ENCODE assay signal across 2 cellular contexts in genomic region chr1:6623269-6623965, GRCh38.
A peak's percentile ranks its signal among the peaks of the same experiment; 100 is the strongest.
TF ChIP-seq lines count a peak whose summit lies in the region.

No MANE protein-coding gene starts in this region.

TF ChIP-seq in HCT116, 20 proteins besides CTCF, POLR2A, EP300 and RAD21:
- TF ChIP-seq REST (IDR thresholded peaks at IDR 0.05; ENCODE audit: low read depth), result no peak
- TF ChIP-seq EZH2phosphoT487 (IDR thresholded peaks at IDR 0.05; ENCODE audit: borderline replicate concordance), result no peak
- no peak for TF ChIP-seq TCF7L2 (IDR thresholded peaks at IDR 0.05; ENCODE audit: borderline replicate concordance, extremely low read depth, insufficient read depth, insufficient read length)
- TF ChIP-seq ELF1 (IDR thresholded peaks at IDR 0.05; ENCODE audit: borderline replicate concordance, low read depth), result no peak

TF ChIP-seq in K562, 482 proteins besides CTCF, POLR2A, EP300 and RAD21:
- TF ChIP-seq MYC (IDR thresholded peaks at IDR 0.05; ENCODE audit: low read depth, low read length) (0 out of 2 replicates have a peak, but pooled peaks have one; percentile 17), MYC (CRISPR knock-in tag; IDR thresholded peaks at IDR 0.05; ENCODE audit: borderline replicate concordance, low read depth) (no peak), ETV1 (tag; conservative IDR thresholded peaks at IDR 0.05; ENCODE audit: low read depth) (no peak)
